9 cellular contexts compared by ENCODE assay signal in genomic region chr5:81850494-81850893, GRCh38.
DNase-seq lines count a peak whose midpoint lies in the region; ATAC-seq, FAIRE-seq and TF ChIP-seq lines count a peak whose summit lies in the region.
"Had no signal": no experiment of that assay in that cellular context is flagged by ENCODE, and none has a peak within 500 bp of the region (broad histone marks: within the 10 kb centered on the region; RNA-seq: fewer than 3 reads in every experiment).

No MANE protein-coding gene starts in this region.

- no peak for TF ChIP-seq CTCF in astrocyte (IDR thresholded peaks at IDR 0.05; ENCODE audit: insufficient read depth, low read depth, low read length)

- H3K9me3 ChIP-seq in astrocyte (ENCODE audit: insufficient read depth, low read depth, low read length) = no peaks in the 10 kb centered on the region
- no peaks in the 10 kb centered on the region for H3K9me3 ChIP-seq in mesodermal cell (ENCODE audit: control insufficient read depth, low read length)

- H3K4me1 Mint-ChIP-seq in activated T-cell treated with anti-CD3 and anti-CD28 coated beads, Interleukin-2, amount 50 U/mL, for 72 hours (ENCODE audit: low read depth) = peaks cover 47% of the 10 kb centered on the region
- peaks cover 45% of the 10 kb centered on the region for H3K4me1 Mint-ChIP-seq in astrocyte (ENCODE audit: low read depth, unreplicated experiment)

- ATAC-seq in activated T-cell treated with anti-CD3 and anti-CD28 coated beads, Interleukin-2, amount 50 U/mL, for 72 hours (replicated peaks in 1 of 2) = no peak

- FAIRE-seq in astrocyte (lab: Jason Lieb, UNC) (no peak), HTR-8/SVneo (lab: Jason Lieb, UNC) (no peak)

- peaks cover 0 to 1% of the 10 kb centered on the region in 2 donors for H3K36me3 Mint-ChIP-seq in activated T-cell treated with anti-CD3 and anti-CD28 coated beads, Interleukin-2, amount 50 U/mL, for 72 hours (ENCODE audit: insufficient read depth in 2 of 2)
- no peaks in the 10 kb centered on the region for H3K36me3 Mint-ChIP-seq in astrocyte (ENCODE audit: low read depth, unreplicated experiment)

- no peak overlapping the region for H3K27ac ChIP-seq in astrocyte (ENCODE audit: low read depth, low read length)
- peak overlapping the region; percentile 98 for H3K27ac ChIP-seq in mesodermal cell (ENCODE audit: low read depth, low read length, severe bottlenecking)
- peak overlapping the region; percentile 40 for H3K27ac ChIP-seq in urinary bladder (ENCODE audit: low read depth)

- H3K9ac ChIP-seq in astrocyte (ENCODE audit: low read length) = no peak overlapping the region

- peaks cover 20% of the 10 kb centered on the region for H3K4me1 ChIP-seq in astrocyte (ENCODE audit: insufficient read depth, low read length)
- H3K4me1 ChIP-seq in mesodermal cell (ENCODE audit: control insufficient read depth, insufficient read depth, low read length, poor library complexity, severe bottlenecking) = peaks cover 27% of the 10 kb centered on the region
- H3K4me1 ChIP-seq in urinary bladder (ENCODE audit: insufficient read depth) = peaks cover 1% of the 10 kb centered on the region

- H3K27me3 Mint-ChIP-seq in activated T-cell treated with anti-CD3 and anti-CD28 coated beads, Interleukin-2, amount 50 U/mL, for 72 hours (ENCODE audit: low read depth) = no peaks in the 10 kb centered on the region
- no peaks in the 10 kb centered on the region for H3K27me3 Mint-ChIP-seq in astrocyte (ENCODE audit: low read depth, unreplicated experiment)

- H3K36me3 ChIP-seq in astrocyte (ENCODE audit: insufficient read depth, low read length) (no peaks in the 10 kb centered on the region), mesodermal cell (ENCODE audit: control insufficient read depth, insufficient read depth, low read length) (no peaks in the 10 kb centered on the region), urinary bladder (ENCODE audit: insufficient read depth) (no peaks in the 10 kb centered on the region)

- H3K4me2 ChIP-seq in astrocyte (ENCODE audit: low read length) = peak overlapping the region; percentile 91

- H2AFZ ChIP-seq in astrocyte (ENCODE audit: low read depth, low read length) = peak overlapping the region; percentile 60

- H3K4me3 ChIP-seq in astrocyte (ENCODE audit: insufficient read depth, low read depth, low read length) (no peak overlapping the region), mesodermal cell (ENCODE audit: extremely low read depth, insufficient read depth, low read length, poor library complexity, severe bottlenecking) (no peak overlapping the region), urinary bladder (ENCODE audit: low read depth, low read length) (no peak overlapping the region)

- no peak overlapping the region for H3K27ac Mint-ChIP-seq in activated T-cell treated with anti-CD3 and anti-CD28 coated beads, Interleukin-2, amount 50 U/mL, for 72 hours
- H3K27ac Mint-ChIP-seq in astrocyte (ENCODE audit: unreplicated experiment) = peak overlapping the region; percentile 99

- H3K4me3 Mint-ChIP-seq in activated T-cell treated with anti-CD3 and anti-CD28 coated beads, Interleukin-2, amount 50 U/mL, for 72 hours = peak overlapping the region; percentile 89 to 95
- H3K4me3 Mint-ChIP-seq in astrocyte (ENCODE audit: unreplicated experiment) = peak overlapping the region; percentile 64

- 75 to 90% methylated on average over 2 to 3 of the region's 4 CpGs for WGBS in mesodermal cell (ENCODE audit: insufficient coverage in 2 of 2), 2 experiments
- 53% methylated on average over 4 of the region's 4 CpGs for WGBS in urinary bladder

- no peaks in the 10 kb centered on the region for H3K27me3 ChIP-seq in astrocyte (ENCODE audit: insufficient read depth, low read length)

- H4K20me1 ChIP-seq in astrocyte (ENCODE audit: insufficient read depth, low read length) = no peaks in the 10 kb centered on the region

- H3K79me2 ChIP-seq in astrocyte (ENCODE audit: insufficient read depth, low read length) = no peaks in the 10 kb centered on the region

- DNase-seq in activated T-cell treated with anti-CD3 and anti-CD28 coated beads, Interleukin-2, amount 50 U/mL, for 72 hours = no peak
- no peak for DNase-seq in activated T-cell treated with anti-CD3 and anti-CD28 coated beads, Interleukin-2, amount 50 U/mL, for 1 hour
- peak; percentile 33 for DNase-seq in astrocyte (ENCODE audit: low read depth)
- no peak for DNase-seq in HTR-8/SVneo (ENCODE audit: insufficient read length, low spot score)
- DNase-seq in OCI-M1 (lab: John Stamatoyannopoulos, UW) = no peak
- no peak for DNase-seq in NCI-H2171 (lab: John Stamatoyannopoulos, UW)
- DNase-seq: KBM-7 had no signal

- no peaks in the 10 kb centered on the region for H3K9me3 Mint-ChIP-seq in activated T-cell treated with anti-CD3 and anti-CD28 coated beads, Interleukin-2, amount 50 U/mL, for 72 hours
- H3K9me3 Mint-ChIP-seq in astrocyte (ENCODE audit: unreplicated experiment) = no peaks in the 10 kb centered on the region
